ENCODE assay signal across 9 cellular contexts in the genomic region with DNA sequence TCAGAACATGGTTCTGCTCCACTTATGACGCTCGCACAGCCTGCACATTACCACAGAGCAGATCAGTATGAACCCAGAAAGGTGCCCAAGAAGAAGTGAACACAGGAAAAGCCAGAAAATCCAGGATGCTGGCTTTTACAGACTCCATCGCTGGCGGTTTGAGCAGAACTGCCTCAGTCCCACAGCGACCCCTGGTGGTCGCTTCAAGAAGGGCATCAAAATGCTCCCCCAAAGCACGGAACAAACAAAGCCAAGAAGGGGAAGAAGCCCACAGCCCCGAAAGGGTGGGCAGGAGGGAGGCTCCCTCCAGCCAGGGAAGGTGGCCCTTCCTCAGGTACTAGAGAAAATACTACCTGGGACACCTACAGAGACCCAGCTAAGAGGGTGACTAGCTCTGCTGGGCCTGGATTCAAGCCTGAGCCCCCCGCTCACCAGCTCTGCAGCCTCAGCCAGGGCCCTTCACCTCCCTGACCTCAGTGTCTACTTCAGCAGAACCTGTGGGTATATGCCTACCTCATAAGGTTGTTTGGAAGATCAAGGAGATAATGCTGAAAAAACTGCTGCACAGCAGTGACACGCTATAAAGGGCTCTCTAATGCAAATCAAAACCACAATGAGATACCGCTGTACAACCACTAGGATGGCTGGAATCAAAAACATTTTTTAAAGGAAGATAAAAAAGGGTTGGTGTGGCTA.
DNase-seq lines count a peak whose midpoint lies in the region; ATAC-seq, FAIRE-seq and TF ChIP-seq lines count a peak whose summit lies in the region.
"Had no signal": no experiment of that assay in that cellular context is flagged by ENCODE, and none has a peak within 500 bp of the region (broad histone marks: within the 10 kb centered on the region; RNA-seq: fewer than 3 reads in every experiment).

No MANE protein-coding gene starts in this region.

- ATAC-seq in activated CD8-positive, alpha-beta T cell treated with anti-CD3 and anti-CD28 coated beads for 36 hours: no peak
- ATAC-seq in GM18502 (IDR thresholded peaks at IDR 0.05; ENCODE audit: poor library complexity, unreplicated experiment): no peak
- ATAC-seq in HG02571 (IDR thresholded peaks at IDR 0.05; ENCODE audit: unreplicated experiment): no peak
- ATAC-seq in HG03280 (IDR thresholded peaks at IDR 0.05; ENCODE audit: unreplicated experiment): no peak

- DNase-seq in AG09309 (ENCODE audit: low read depth) (no peak), GM13977 (ENCODE audit: low spot score) (no peak), kidney (peak; percentile 39), NCI-H345 (lab: John Stamatoyannopoulos, UW) (no peak)
- DNase-seq in activated CD8-positive, alpha-beta T cell treated with anti-CD3 and anti-CD28 coated beads for 36 hours: peak; percentile 42
- DNase-seq: activated B cell treated with CpG ODN at 0.5 μM for 24 hours had no signal

- in situ Hi-C loops in GM13977 (cut with MboI; ENCODE audit: low pct_unique_long_range_greater_than_20kb, low sequenced_read_pairs, unreplicated experiment): no loop called here

- H3K27me3 Mint-ChIP-seq in activated CD8-positive, alpha-beta T cell treated with anti-CD3 and anti-CD28 coated beads for 36 hours: no peaks in the 10 kb centered on the region
- H3K27me3 Mint-ChIP-seq: activated B cell treated with CpG ODN at 0.5 μM for 24 hours had no signal

- intact Hi-C loops in activated CD8-positive, alpha-beta T cell treated with anti-CD3 and anti-CD28 coated beads for 36 hours (cut with micrococcal nuclease): no loop called here
- intact Hi-C loops in kidney (cut with DNase I): no loop called here

- FAIRE-seq in kidney (lab: Jason Lieb, UNC): no peak

- H3K9ac ChIP-seq in kidney (ENCODE audit: low read length in 2 of 2): no peak overlapping the region

- H3K4me3 ChIP-seq in AG09309 (ENCODE audit: control insufficient read depth, low read depth, low read length) (no peak overlapping the region), kidney (ENCODE audit: low read length in 2 of 2) (no peak overlapping the region)

- peaks cover 0 to 17% of the 10 kb centered on the region in 2 donors for H3K9me3 ChIP-seq in kidney (ENCODE audit: control insufficient read depth in 1 of 2, low read length in 2 of 2)

- H3K36me3 ChIP-seq in kidney (ENCODE audit: control insufficient read depth in 1 of 2, insufficient read depth in 2 of 2, low read length in 2 of 2): peaks cover 24 to 43% of the 10 kb centered on the region in 2 donors

- H3K4me1 Mint-ChIP-seq in activated CD8-positive, alpha-beta T cell treated with anti-CD3 and anti-CD28 coated beads for 36 hours (ENCODE audit: low read depth): peaks cover 30% of the 10 kb centered on the region

- H3K9me3 Mint-ChIP-seq in activated CD8-positive, alpha-beta T cell treated with anti-CD3 and anti-CD28 coated beads for 36 hours: peaks cover 29% of the 10 kb centered on the region

- TF ChIP-seq CTCF in AG09309 (IDR thresholded peaks at IDR 0.05; ENCODE audit: control insufficient read depth, insufficient read depth, low read depth, low read length, missing control alignments) (peak; percentile 64), GM13977 (IDR thresholded peaks at IDR 0.05; ENCODE audit: extremely low read depth, insufficient read depth, missing control alignments) (peak; percentile 61), kidney (IDR thresholded peaks at IDR 0.05; ENCODE audit: borderline replicate concordance, extremely low read depth, insufficient read depth) (peak; percentile 44)
- TF ChIP-seq CTCF in activated CD8-positive, alpha-beta T cell treated with anti-CD3 and anti-CD28 coated beads for 36 hours (IDR thresholded peaks at IDR 0.05): peak; percentile 82

- no peak overlapping the region for H3K4me3 Mint-ChIP-seq in activated CD8-positive, alpha-beta T cell treated with anti-CD3 and anti-CD28 coated beads for 36 hours
- H3K4me3 Mint-ChIP-seq: activated B cell treated with CpG ODN at 0.5 μM for 24 hours had no signal

- CTCF ChIA-PET in activated CD8-positive, alpha-beta T cell treated with anti-CD3 and anti-CD28 coated beads for 36 hours (lab: Charles Lee): interaction anchor here (1.0 to 1.1 kb wide), 2 partner anchors 11 to 16 kb away, joined by 3 read pairs; no protein-coding TSS in a partner anchor

- H3K27ac ChIP-seq in kidney (ENCODE audit: low read depth in 2 of 2, low read length in 2 of 2): no peak overlapping the region

- peaks cover 71% of the 10 kb centered on the region for H3K36me3 Mint-ChIP-seq in activated CD8-positive, alpha-beta T cell treated with anti-CD3 and anti-CD28 coated beads for 36 hours (ENCODE audit: low read depth)

- no peak overlapping the region for H3K27ac Mint-ChIP-seq in activated CD8-positive, alpha-beta T cell treated with anti-CD3 and anti-CD28 coated beads for 36 hours
- H3K27ac Mint-ChIP-seq: activated B cell treated with CpG ODN at 0.5 μM for 24 hours had no signal

- POLR2A ChIA-PET in activated CD8-positive, alpha-beta T cell treated with anti-CD3 and anti-CD28 coated beads for 36 hours (lab: Charles Lee): interaction anchor here (1.0 kb wide), 1 partner anchor 171 kb away, joined by 4 read pairs; no protein-coding TSS in a partner anchor

- H3K4me1 ChIP-seq in kidney (ENCODE audit: control insufficient read depth in 1 of 2, insufficient read depth in 1 of 2, low read depth in 1 of 2, low read length in 2 of 2): peaks cover 0 to 7% of the 10 kb centered on the region in 2 donors

Comparison
In these comparisons a context has a peak if more than half of its experiments do, and no peak if none do; other contexts are left out.
1. DNase-seq: peak in activated CD8-positive, alpha-beta T cell treated with anti-CD3 and anti-CD28 coated beads for 36 hours (single experiment) and kidney (single experiment); none in AG09309 (single experiment), GM13977 (single experiment) and NCI-H345 (single experiment).
2. Peak in every context shown above with its lines, with median percentiles within 50 percentile points of each other: CTCF ChIP-seq.